Comparison of ENCODE assay signal across 9 cellular contexts in genomic region chr11:68146010-68146540, GRCh38. TPM values are rescaled to one million over a fixed set of nuclear protein-coding genes. Genes with fewer than 3 reads are reported as not detected.
A peak's percentile ranks its signal among the peaks of the same experiment; 100 is the strongest.
DNase-seq lines count a peak whose midpoint lies in the region; ATAC-seq and TF ChIP-seq lines count a peak whose summit lies in the region.
"Had no signal": no experiment of that assay in that cellular context is flagged by ENCODE, and none has a peak within 500 bp of the region (broad histone marks: within the 10 kb centered on the region; RNA-seq: fewer than 3 reads in every experiment).

No MANE protein-coding gene starts in this region.

- H3K36me3 ChIP-seq in left ventricle myocardium inferior (no peaks in the 10 kb centered on the region), gastrocnemius medialis (no peaks in the 10 kb centered on the region)

- no peak for TF ChIP-seq CTCF in left ventricle myocardium inferior (IDR thresholded peaks at IDR 0.05; ENCODE audit: borderline replicate concordance)
- no peak for TF ChIP-seq CTCF in gastrocnemius medialis (IDR thresholded peaks at IDR 0.05 in 4 of 5, conservative IDR thresholded peaks at IDR 0.05 in 1 of 5)

- H3K4me3 ChIP-seq in left ventricle myocardium inferior (no peak overlapping the region), gastrocnemius medialis (no peak overlapping the region)
- H3K4me3 ChIP-seq: GM23248 had no signal

- H3K9me3 ChIP-seq in left ventricle myocardium inferior (replicated peaks): no peaks in the 10 kb centered on the region
- no peaks in the 10 kb centered on the region for H3K9me3 ChIP-seq in gastrocnemius medialis

- H3K27me3 ChIP-seq in left ventricle myocardium inferior (ENCODE audit: low read depth) (no peaks in the 10 kb centered on the region), gastrocnemius medialis (no peaks in the 10 kb centered on the region)

- in situ Hi-C loops in gastrocnemius medialis (cut with MboI; ENCODE audit: low sequenced_read_pairs in 4 of 4): no loop called here

- DNase-seq in Daoy (ENCODE audit: low read depth) (peak; percentile 17), RPMI7951 (ENCODE audit: low read depth) (peak; percentile 33), left ventricle myocardium inferior (peak; percentile 88), gastrocnemius medialis (peak; percentile 60 to 66), NCI-H187 treated with DMSO at 0.1 percent for 48 hours (lab: John Stamatoyannopoulos, UW) (no peak), NCI-H1417 (lab: John Stamatoyannopoulos, UW) (no peak)
- DNase-seq: GM23248 had no signal

- intact Hi-C loops in left ventricle myocardium inferior (cut with micrococcal nuclease): no loop called here
- intact Hi-C loops in gastrocnemius medialis (cut with DNase I; ENCODE audit: low total_unique reads): no loop called here

- TF ChIP-seq POLR2A in gastrocnemius medialis (IDR thresholded peaks at IDR 0.05): no peak

- ATAC-seq in gastrocnemius medialis: peak; percentile 62
- no peak for ATAC-seq in GM18867 (IDR thresholded peaks at IDR 0.05; ENCODE audit: unreplicated experiment)
- no peak for ATAC-seq in HG03280 (IDR thresholded peaks at IDR 0.05; ENCODE audit: unreplicated experiment)

- H3K4me1 ChIP-seq in left ventricle myocardium inferior: peaks cover 40% of the 10 kb centered on the region
- H3K4me1 ChIP-seq in gastrocnemius medialis: peaks cover 0 to 10% of the 10 kb centered on the region in 2 donors

- H3K27ac ChIP-seq in left ventricle myocardium inferior (replicated peaks) (peak overlapping the region; percentile 86), gastrocnemius medialis (peak overlapping the region in 1 of 4 donors; percentile 9)
- H3K27ac ChIP-seq: GM23248 had no signal

RNA-seq across cellular contexts. Expression of gene CHKA, which starts 24.9 kb away (rescaled TPM):
- total RNA-seq in Daoy (2014; rRNA removed; shearing (Covaris generic)): 11.8 and 14.3 TPM in 2 replicates
- 16.2 and 18.7 TPM in 2 replicates for total RNA-seq in RPMI7951 (2014; rRNA removed; shearing (Covaris generic))
- total RNA-seq in left ventricle myocardium inferior (8.7 TPM), gastrocnemius medialis (10 to 100 TPM in 3 of 4 donors, 1 to 10 TPM in 1; 7.3 to 20.9 (median 12.3) TPM)

Comparison
In these comparisons a context has a peak if more than half of its experiments do, and no peak if none do; other contexts are left out.
1. DNase-seq: peak in Daoy (single experiment), RPMI7951 (single experiment), left ventricle myocardium inferior (single experiment) and gastrocnemius medialis (2 of 2); none in NCI-H187 treated with DMSO at 0.1 percent for 48 hours (single experiment) and NCI-H1417 (0 of 3).
2. ATAC-seq: peak in gastrocnemius medialis (2 of 2); none in GM18867 (single experiment) and HG03280 (single experiment).